In the genomic region with DNA sequence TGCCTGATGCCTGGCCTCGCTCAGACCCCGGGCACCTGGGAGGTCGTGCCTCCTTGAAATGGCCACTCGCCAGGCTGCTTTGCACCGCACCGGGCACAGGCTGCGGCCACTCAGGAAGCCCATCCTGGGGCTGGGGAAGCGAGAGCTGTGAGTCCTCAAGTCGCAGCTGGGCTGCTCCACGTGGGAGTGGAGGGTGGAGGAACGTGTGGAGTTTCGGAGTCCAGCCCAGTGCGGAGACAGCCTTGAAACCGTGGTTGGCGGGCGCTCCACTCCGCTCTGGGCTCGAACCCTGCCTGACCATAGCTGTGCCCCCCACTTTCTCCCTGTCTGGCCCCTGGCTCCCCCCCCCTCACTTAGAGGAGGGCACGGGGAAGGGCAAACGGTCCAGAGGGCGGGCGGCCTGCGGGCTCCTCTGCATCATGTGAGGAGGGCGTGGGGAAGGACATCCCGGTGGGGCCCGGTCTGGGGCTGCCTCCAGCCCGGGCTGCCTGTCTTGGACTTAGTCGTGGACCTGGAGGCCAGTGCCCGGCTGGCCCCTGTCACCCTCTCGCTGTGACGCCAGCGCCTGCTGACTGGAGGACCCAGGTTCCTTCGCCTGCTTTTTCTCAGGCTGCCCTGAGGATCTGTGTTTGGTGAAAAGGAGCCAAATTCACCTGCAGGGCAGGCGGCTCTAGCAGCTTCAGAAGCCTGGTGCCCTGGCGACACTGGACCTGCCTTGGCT, we compare ENCODE assay signal across 10 cellular contexts. TPM values are rescaled to one million over a fixed set of nuclear protein-coding genes. Genes with fewer than 3 reads are reported as not detected.
A peak's percentile ranks its signal among the peaks of the same experiment; 100 is the strongest.
DNase-seq lines count a peak whose midpoint lies in the region; ATAC-seq and TF ChIP-seq lines count a peak whose summit lies in the region.
"Had no signal": no experiment of that assay in that cellular context is flagged by ENCODE, and none has a peak within 500 bp of the region (broad histone marks: within the 10 kb centered on the region; RNA-seq: fewer than 3 reads in every experiment).

No MANE protein-coding gene starts in this region.

- H3K56ac ChIP-seq in mesendoderm (ENCODE audit: low read length) = peak overlapping the region; percentile 94

- peak overlapping the region; percentile 89 for H3K23ac ChIP-seq in mesendoderm (ENCODE audit: low read length)

- TF ChIP-seq CTCF in colonic mucosa (IDR thresholded peaks at IDR 0.05) (no peak), lower leg skin (IDR thresholded peaks at IDR 0.05) (no peak), WERI-Rb-1 (IDR thresholded peaks at IDR 0.05; ENCODE audit: low read depth, low read length) (no peak)

- no peak overlapping the region for H2BK5ac ChIP-seq in mesendoderm (ENCODE audit: low read length)

- no CpG with 5 or more reads among the region's 35 CpGs for WGBS in mesendoderm (ENCODE audit: extremely low coverage, insufficient coverage, low lambda C conversion rate)
- WGBS in lower leg skin, 2 donors = 20% methylated on average over 25 to 26 of the region's 35 CpGs

- no peak overlapping the region for H3K4ac ChIP-seq in mesendoderm (ENCODE audit: low read depth, low read length)

- peaks cover 7% of the 10 kb centered on the region for H3K36me3 ChIP-seq in colonic mucosa
- H3K36me3 ChIP-seq in mesendoderm (ENCODE audit: control insufficient read depth, insufficient read depth, low read length) = peaks cover 11% of the 10 kb centered on the region
- peaks cover 66% of the 10 kb centered on the region for H3K36me3 ChIP-seq in WERI-Rb-1

- H4K8ac ChIP-seq in mesendoderm (ENCODE audit: low read depth, low read length) = no peak overlapping the region

- H3K4me1 ChIP-seq in colonic mucosa = peaks cover 11% of the 10 kb centered on the region
- H3K4me1 ChIP-seq in mesendoderm (ENCODE audit: control insufficient read depth, low read depth, low read length) = peaks cover 6% of the 10 kb centered on the region

- peaks cover 31% of the 10 kb centered on the region for H3K4me1 Mint-ChIP-seq in stimulated activated naive CD8-positive, alpha-beta T cell treated with anti-CD3 and anti-CD28 coated beads, Interleukin-15, Interleukin-2, amounts not matched to agents 100 ng/mL and 50 ng/mL, for 24 hours (ENCODE audit: low read depth)

- no peaks in the 10 kb centered on the region for H3K9me3 ChIP-seq in colonic mucosa
- no peaks in the 10 kb centered on the region for H3K9me3 ChIP-seq in WERI-Rb-1 (ENCODE audit: severe bottlenecking)

- H3K18ac ChIP-seq in mesendoderm (ENCODE audit: low read length) = no peak overlapping the region

- H3K27ac ChIP-seq in colonic mucosa = no peak overlapping the region
- H3K27ac ChIP-seq in mesendoderm (ENCODE audit: low read depth, low read length) = no peak overlapping the region
- H3K27ac ChIP-seq in WERI-Rb-1 = no peak overlapping the region

- H3K4me3 ChIP-seq in colonic mucosa = peak overlapping the region; percentile 75
- H3K4me3 ChIP-seq in mesendoderm (ENCODE audit: low read length) = no peak overlapping the region
- no peak overlapping the region for H3K4me3 ChIP-seq in lower leg skin (ENCODE audit: low read depth, poor library complexity, severe bottlenecking)
- H3K4me3 ChIP-seq in WERI-Rb-1 (ENCODE audit: low read depth, low read length) = no peak overlapping the region

- H3K36me3 Mint-ChIP-seq in stimulated activated naive CD8-positive, alpha-beta T cell treated with anti-CD3 and anti-CD28 coated beads, Interleukin-15, Interleukin-2, amounts not matched to agents 100 ng/mL and 50 ng/mL, for 24 hours (ENCODE audit: low read depth) = peaks cover 35% of the 10 kb centered on the region

- H3K4me2 ChIP-seq in mesendoderm (ENCODE audit: low read length) = no peak overlapping the region

- no peaks in the 10 kb centered on the region for H3K27me3 ChIP-seq in colonic mucosa
- H3K27me3 ChIP-seq in mesendoderm (ENCODE audit: insufficient read depth, low read length, poor library complexity) = no peaks in the 10 kb centered on the region
- no peaks in the 10 kb centered on the region for H3K27me3 ChIP-seq in WERI-Rb-1 (ENCODE audit: insufficient read depth, low read depth, severe bottlenecking)

- peak overlapping the region; percentile 99 for H3K4me3 Mint-ChIP-seq in stimulated activated naive CD8-positive, alpha-beta T cell treated with anti-CD3 and anti-CD28 coated beads, Interleukin-15, Interleukin-2, amounts not matched to agents 100 ng/mL and 50 ng/mL, for 24 hours

- H2BK15ac ChIP-seq in mesendoderm (replicated peaks; ENCODE audit: low read depth) = no peak overlapping the region

- no peak overlapping the region for H2BK120ac ChIP-seq in mesendoderm (ENCODE audit: low read depth, low read length)

- H3K9ac ChIP-seq in colonic mucosa (ENCODE audit: low read depth in 2 of 2, low read length in 2 of 2) = peak overlapping the region; percentile 68 to 92
- H3K9ac ChIP-seq in mesendoderm (ENCODE audit: low read length) = peak overlapping the region; percentile 79

- peaks cover 11% of the 10 kb centered on the region for H3K79me1 ChIP-seq in mesendoderm (ENCODE audit: low read length)

- peaks cover 60% of the 10 kb centered on the region for H3K79me2 ChIP-seq in mesendoderm (ENCODE audit: control insufficient read depth, insufficient read depth, low read length)

- peak overlapping the region; percentile 67 for H3K27ac Mint-ChIP-seq in stimulated activated naive CD8-positive, alpha-beta T cell treated with anti-CD3 and anti-CD28 coated beads, Interleukin-15, Interleukin-2, amounts not matched to agents 100 ng/mL and 50 ng/mL, for 24 hours

- H4K5ac ChIP-seq in mesendoderm (ENCODE audit: low read length) = no peak overlapping the region

- no peak overlapping the region for H2AK5ac ChIP-seq in mesendoderm (ENCODE audit: low read length)

- H3K9me3 Mint-ChIP-seq in stimulated activated naive CD8-positive, alpha-beta T cell treated with anti-CD3 and anti-CD28 coated beads, Interleukin-15, Interleukin-2, amounts not matched to agents 100 ng/mL and 50 ng/mL, for 24 hours = no peaks in the 10 kb centered on the region

- intact Hi-C loops in colonic mucosa (cut with DNase I) (no loop called here), lower leg skin (cut with DNase I; ENCODE audit: low total_unique reads) (no loop called here)

- ATAC-seq in stimulated activated naive CD8-positive, alpha-beta T cell treated with anti-CD3 and anti-CD28 coated beads, Interleukin-15, Interleukin-2, amounts not matched to agents 100 U/mL and 50 U/mL, for 24 hours = no peak
- ATAC-seq in HG02678 (IDR thresholded peaks at IDR 0.05; ENCODE audit: unreplicated experiment) = no peak

- no peak for DNase-seq in stimulated activated naive CD8-positive, alpha-beta T cell treated with anti-CD3 and anti-CD28 coated beads, Interleukin-15, Interleukin-2, amounts not matched to agents 100 U/mL and 50 U/mL, for 24 hours
- no peak for DNase-seq in colonic mucosa
- DNase-seq in mesendoderm = no peak
- DNase-seq in lower leg skin (ENCODE audit: low spot score in 2 of 2) = no peak
- no peak for DNase-seq in WERI-Rb-1
- DNase-seq in SKM-1 treated with dmso at 0.1 percent for 144 hours (lab: John Stamatoyannopoulos, UW; ENCODE audit: unreplicated experiment) = no peak
- DNase-seq: NCI-H1105 treated with DMSO at 0.1 percent for 48 hours had no signal

- H3K27me3 Mint-ChIP-seq in stimulated activated naive CD8-positive, alpha-beta T cell treated with anti-CD3 and anti-CD28 coated beads, Interleukin-15, Interleukin-2, amounts not matched to agents 100 ng/mL and 50 ng/mL, for 24 hours = no peaks in the 10 kb centered on the region

- TF ChIP-seq POLR2A in lower leg skin (IDR thresholded peaks at IDR 0.05) = no peak

RNA-seq across cellular contexts. Expression of a gene that starts 2.5 kb away (rescaled TPM):
- total RNA-seq in colonic mucosa (100 to 1,000 TPM; 101 to 143 TPM), lower leg skin (100 to 1,000 TPM in 1 of 4 donors, 10 to 100 TPM in 3; 42.1 to 138 (median 47.4) TPM)
- 247 TPM for polyA plus RNA-seq in mesendoderm (2013, experiment 1 of 2)
- 242 TPM for polyA plus RNA-seq in mesendoderm (2013, experiment 2 of 2)

RNA-seq across cellular contexts. Expression of a gene that starts 21.5 kb away (rescaled TPM):
- total RNA-seq in colonic mucosa = 1 to 10 TPM; 5.5 to 9.8 TPM
- polyA plus RNA-seq in mesendoderm (2013, experiment 1 of 2) = 1.7 TPM
- polyA plus RNA-seq in mesendoderm (2013, experiment 2 of 2) = 1.3 TPM
- total RNA-seq in lower leg skin = 1 to 10 TPM; 1.5 to 5.4 (median 2.4) TPM

RNA-seq across cellular contexts. Expression of a gene that starts 39.8 kb away (rescaled TPM):
- total RNA-seq in colonic mucosa = 10 to 100 TPM; 39.6 to 74.4 TPM
- polyA plus RNA-seq in mesendoderm (2013, experiment 1 of 2) = 34.0 TPM
- 35.7 TPM for polyA plus RNA-seq in mesendoderm (2013, experiment 2 of 2)
- total RNA-seq in lower leg skin = 100 to 1,000 TPM in 1 of 4 donors, 10 to 100 TPM in 3; 76.8 to 106 (median 90.5) TPM

RNA-seq across cellular contexts. Expression of a gene that starts 39.8 kb away (rescaled TPM):
- total RNA-seq in colonic mucosa (10 to 100 TPM; 48.2 to 59.1 TPM), lower leg skin (10 to 100 TPM; 46.5 to 65.7 (median 60.0) TPM)
- 10.4 TPM for polyA plus RNA-seq in mesendoderm (2013, experiment 1 of 2)
- polyA plus RNA-seq in mesendoderm (2013, experiment 2 of 2) = 10.1 TPM

RNA-seq across cellular contexts. Expression of a gene that starts 56.0 kb away (rescaled TPM):
- under 1 TPM; 0.19 to 0.64 TPM for total RNA-seq in colonic mucosa
- polyA plus RNA-seq in mesendoderm (2013, experiment 1 of 2) = not detected
- polyA plus RNA-seq in mesendoderm (2013, experiment 2 of 2) = not detected
- 1 to 10 TPM in 3 of 4 donors, under 1 TPM in 1; 0.93 to 7.1 (median 2.4) TPM for total RNA-seq in lower leg skin
- total RNA-seq: bronchial epithelial cell had no signal
